Comparison of ENCODE assay signal across 10 cellular contexts in the genomic region with DNA sequence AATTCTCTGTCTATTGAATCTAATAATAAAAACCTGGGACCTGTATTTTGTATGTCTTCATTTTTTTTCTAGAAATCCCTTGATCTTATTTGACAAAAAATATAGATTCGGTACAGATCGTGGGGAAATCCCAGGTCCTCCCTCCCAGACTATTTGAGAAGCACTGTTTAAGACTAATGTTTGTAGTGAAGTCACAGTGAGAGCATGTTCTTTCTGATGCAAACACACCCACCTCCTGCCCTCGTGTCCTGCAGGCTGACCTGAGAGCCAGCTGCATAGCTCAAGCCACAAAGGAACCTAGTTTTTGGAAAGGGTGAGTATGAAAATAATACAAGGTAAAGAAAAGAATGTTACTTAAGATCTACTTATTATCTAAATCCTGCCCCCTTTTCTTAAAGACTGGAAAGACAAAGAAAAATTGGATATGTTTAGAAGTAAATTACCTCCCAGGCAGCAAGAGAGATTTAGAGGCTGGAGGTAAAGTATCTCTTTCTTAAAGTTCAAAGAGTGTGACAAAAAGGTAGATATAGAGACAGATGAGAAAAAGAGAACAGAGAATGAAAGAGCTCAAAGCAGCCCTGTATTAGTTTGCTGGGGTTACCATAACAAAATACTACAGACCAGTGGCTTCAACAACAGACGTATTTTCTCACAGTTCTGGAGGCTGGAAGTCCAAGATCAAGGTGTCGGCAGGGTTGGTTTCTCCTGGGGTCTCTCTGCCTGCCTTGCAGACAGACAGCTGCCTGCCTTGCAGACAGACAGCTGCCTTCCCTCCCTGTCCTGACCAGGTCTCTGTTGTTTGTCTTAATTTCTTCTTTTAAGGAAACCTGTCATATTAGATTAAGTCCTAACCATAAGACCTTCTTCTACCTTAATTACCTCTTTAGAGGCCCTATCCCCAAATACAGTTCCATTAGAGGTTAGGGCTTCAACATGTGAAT. TPM values are rescaled to one million over a fixed set of nuclear protein-coding genes. Genes with fewer than 3 reads are reported as not detected.
A peak's percentile ranks its signal among the peaks of the same experiment; 100 is the strongest.
DNase-seq lines count a peak whose midpoint lies in the region; ATAC-seq and TF ChIP-seq lines count a peak whose summit lies in the region.
"Had no signal": no experiment of that assay in that cellular context is flagged by ENCODE, and none has a peak within 500 bp of the region (broad histone marks: within the 10 kb centered on the region; RNA-seq: fewer than 3 reads in every experiment).

No MANE protein-coding gene starts in this region.

- no peaks in the 10 kb centered on the region for H3K4me1 ChIP-seq in CD4-positive, CD25-positive, alpha-beta regulatory T cell (ENCODE audit: control insufficient read depth, insufficient read depth, low read length, poor library complexity, severe bottlenecking)
- peaks cover 3% of the 10 kb centered on the region for H3K4me1 ChIP-seq in RWPE2 (ENCODE audit: insufficient read depth, poor library complexity, severe bottlenecking)

- peaks cover 10% of the 10 kb centered on the region for H3K27me3 Mint-ChIP-seq in CD4-positive, CD25-positive, alpha-beta regulatory T cell
- H3K27me3 Mint-ChIP-seq in mesothelial cell of epicardium (ENCODE audit: low read depth), result peaks cover 40% of the 10 kb centered on the region

- TF ChIP-seq CTCF in RWPE2 (IDR thresholded peaks at IDR 0.05; ENCODE audit: poor library complexity, severe bottlenecking) (no peak), mesothelial cell of epicardium (IDR thresholded peaks at IDR 0.05; ENCODE audit: unreplicated experiment) (no peak)

- H3K27ac Mint-ChIP-seq in CD4-positive, CD25-positive, alpha-beta regulatory T cell, result peak overlapping the region in 2 of 3 donors; percentile 31 to 40
- no peak overlapping the region for H3K27ac Mint-ChIP-seq in mesothelial cell of epicardium
- H3K27ac Mint-ChIP-seq: activated naive CD8-positive, alpha-beta T cell treated with anti-CD3 and anti-CD28 coated beads, Interleukin-2, amount 50 U/mL, for 24 hours; natural killer cell had no signal

- no peak for TF ChIP-seq POLR2A in erythroblast (IDR thresholded peaks at IDR 0.05; ENCODE audit: low read length)

- H3K4me3 Mint-ChIP-seq in CD4-positive, CD25-positive, alpha-beta regulatory T cell, result no peak overlapping the region
- H3K4me3 Mint-ChIP-seq in mesothelial cell of epicardium, result no peak overlapping the region
- H3K4me3 Mint-ChIP-seq: activated naive CD8-positive, alpha-beta T cell treated with anti-CD3 and anti-CD28 coated beads, Interleukin-2, amount 50 U/mL, for 24 hours; natural killer cell had no signal

- no peaks in the 10 kb centered on the region for H3K9me3 ChIP-seq in CD4-positive, CD25-positive, alpha-beta regulatory T cell (ENCODE audit: control insufficient read depth in 2 of 2, low read length in 2 of 2)
- H3K9me3 ChIP-seq in RWPE2 (ENCODE audit: severe bottlenecking), result no peaks in the 10 kb centered on the region

- H3K27me3 ChIP-seq in CD4-positive, CD25-positive, alpha-beta regulatory T cell (ENCODE audit: control insufficient read depth, insufficient read depth, low read length), result peaks cover 9% of the 10 kb centered on the region
- H3K27me3 ChIP-seq in RWPE2 (ENCODE audit: insufficient read depth, poor library complexity, severe bottlenecking), result no peaks in the 10 kb centered on the region

- no peak for ATAC-seq in CD4-positive, CD25-positive, alpha-beta regulatory T cell (ENCODE audit: low read depth in 2 of 2)
- ATAC-seq in GM21367 (IDR thresholded peaks at IDR 0.05; ENCODE audit: unreplicated experiment), result peak; percentile 19
- peak; percentile 25 for ATAC-seq in HG02981 (IDR thresholded peaks at IDR 0.05; ENCODE audit: unreplicated experiment)
- peak; percentile 20; the same call in 1 of the 3 replicates for ATAC-seq in RWPE2 (ENCODE audit: low read depth)

- H3K4me3 ChIP-seq in CD4-positive, CD25-positive, alpha-beta regulatory T cell (ENCODE audit: low read depth, low read length), result no peak overlapping the region
- no peak overlapping the region for H3K4me3 ChIP-seq in RWPE2 (ENCODE audit: severe bottlenecking)

- DNase-seq in CD4-positive, CD25-positive, alpha-beta regulatory T cell, result no peak
- DNase-seq in RWPE2 (ENCODE audit: low spot score), result no peak
- DNase-seq in mesothelial cell of epicardium (ENCODE audit: low spot score in 2 of 2, unreplicated experiment in 2 of 2), result no peak
- no peak for DNase-seq in NCI-H1694 treated with DMSO at 0.1 percent for 48 hours (lab: John Stamatoyannopoulos, UW)
- no peak for DNase-seq in stimulated activated CD4-positive, alpha-beta T cell treated with anti-CD3 and anti-CD28 coated beads, Interleukin-4, amount 100 ng/mL, for 4 hours
- DNase-seq in erythroblast (lab: John Stamatoyannopoulos, UW), result no peak

- no peaks in the 10 kb centered on the region for H3K36me3 ChIP-seq in CD4-positive, CD25-positive, alpha-beta regulatory T cell (ENCODE audit: control insufficient read depth, insufficient read depth, low read length)
- H3K36me3 ChIP-seq in RWPE2 (ENCODE audit: low read depth), result no peaks in the 10 kb centered on the region

- no peak overlapping the region for H3K27ac ChIP-seq in CD4-positive, CD25-positive, alpha-beta regulatory T cell (ENCODE audit: insufficient read depth, low read length, poor library complexity, severe bottlenecking)
- no peak overlapping the region for H3K27ac ChIP-seq in RWPE2 (ENCODE audit: poor library complexity, severe bottlenecking)

- peaks cover 0 to 8% (median 2%) of the 10 kb centered on the region in 4 donors for H3K4me1 Mint-ChIP-seq in CD4-positive, CD25-positive, alpha-beta regulatory T cell
- peaks cover 2% of the 10 kb centered on the region for H3K4me1 Mint-ChIP-seq in mesothelial cell of epicardium
- H3K4me1 Mint-ChIP-seq: activated naive CD8-positive, alpha-beta T cell treated with anti-CD3 and anti-CD28 coated beads, Interleukin-2, amount 50 U/mL, for 24 hours had no signal

- H3K9me3 Mint-ChIP-seq in CD4-positive, CD25-positive, alpha-beta regulatory T cell, result peaks cover 0 to 2% (median 0%) of the 10 kb centered on the region in 7 donors
- no peaks in the 10 kb centered on the region for H3K9me3 Mint-ChIP-seq in mesothelial cell of epicardium
- H3K9me3 Mint-ChIP-seq: activated naive CD8-positive, alpha-beta T cell treated with anti-CD3 and anti-CD28 coated beads, Interleukin-2, amount 50 U/mL, for 24 hours; natural killer cell had no signal

- no peaks in the 10 kb centered on the region for H3K36me3 Mint-ChIP-seq in CD4-positive, CD25-positive, alpha-beta regulatory T cell
- H3K36me3 Mint-ChIP-seq in mesothelial cell of epicardium, result no peaks in the 10 kb centered on the region
- H3K36me3 Mint-ChIP-seq: natural killer cell had no signal

RNA-seq across cellular contexts. Expression of a gene that starts 20.4 kb away (rescaled TPM):
- 57.5 TPM for total RNA-seq in CD4-positive, CD25-positive, alpha-beta regulatory T cell
- 100 to 1,000 TPM in 1 of 4 donors, 10 to 100 TPM in 3; 84.1 to 104 (median 89.2) TPM for polyA plus RNA-seq in CD4-positive, CD25-positive, alpha-beta regulatory T cell
- 93.7 to 101 TPM (median 101 TPM) in 3 replicates for total RNA-seq in mesothelial cell of epicardium

Comparison
In these comparisons a context has a peak if more than half of its experiments do, and no peak if none do; other contexts are left out.
1. ATAC-seq: peak in GM21367 (single experiment), HG02981 (single experiment) and RWPE2 (single experiment); none in CD4-positive, CD25-positive, alpha-beta regulatory T cell (0 of 2).